ENCODE assay signal across 15 cellular contexts in genomic region chr1:45876000-45876399, GRCh38.
A peak's percentile ranks its signal among the peaks of the same experiment; 100 is the strongest.
DNase-seq lines count a peak whose midpoint lies in the region; ATAC-seq, FAIRE-seq and TF ChIP-seq lines count a peak whose summit lies in the region.
"Had no signal": no experiment of that assay in that cellular context is flagged by ENCODE, and none has a peak within 500 bp of the region (broad histone marks: within the 10 kb centered on the region; RNA-seq: fewer than 3 reads in every experiment).

No MANE protein-coding gene starts in this region.

- no peaks in the 10 kb centered on the region for H3K9me2 ChIP-seq in MM.1S (replicated peaks; ENCODE audit: insufficient read depth, low read length)

- no peak for TF ChIP-seq POLR2A in K562 (conservative IDR thresholded peaks at IDR 0.05)
- TF ChIP-seq POLR2A in H54 (IDR thresholded peaks at IDR 0.05; ENCODE audit: low read depth, low read length) = no peak

- H3K4me2 ChIP-seq in MM.1S (ENCODE audit: low read depth, low read length) (peak overlapping the region; percentile 2; the same call in 1 of the 2 replicates), K562 (ENCODE audit: insufficient read depth, low read length) (no peak overlapping the region)
- H3K4me2 ChIP-seq: neural progenitor cell had no signal

- H3K79me2 ChIP-seq in MM.1S (ENCODE audit: low read length) (peaks cover 48% of the 10 kb centered on the region), K562 (ENCODE audit: control insufficient read depth, insufficient read depth, low read length) (no peaks in the 10 kb centered on the region; the same call in 2 of the 3 replicates)

- intact Hi-C loops in K562 (cut with micrococcal nuclease) = no loop called here

- CTCF ChIA-PET in K562 (lab: Yijun Ruan, JAX; ENCODE audit: low intra/inter-chr PET ratio) = no interaction called here

- FAIRE-seq in K562 (lab: Jason Lieb, UNC) (peak; percentile 63), H54 (lab: Jason Lieb, UNC) (no peak)
- FAIRE-seq: colon had no signal

- H3K9me3 ChIP-seq in MM.1S (replicated peaks; ENCODE audit: insufficient read depth, low read length) = no peaks in the 10 kb centered on the region
- no peaks in the 10 kb centered on the region for H3K9me3 ChIP-seq in K562 (replicated peaks; ENCODE audit: control insufficient read depth, insufficient read depth, low read depth, low read length)
- H3K9me3 ChIP-seq: upper lobe of left lung had no signal

- peaks cover 6% of the 10 kb centered on the region for H3F3A ChIP-seq in MM.1S (ENCODE audit: insufficient read depth, low read length)

- H4K20me1 ChIP-seq in MM.1S (ENCODE audit: insufficient read depth, low read length) = no peaks in the 10 kb centered on the region
- H4K20me1 ChIP-seq in K562 (replicated peaks; ENCODE audit: control insufficient read depth, insufficient read depth, low read length) = no peaks in the 10 kb centered on the region

- H3K36me3 ChIP-seq in MM.1S (replicated peaks; ENCODE audit: insufficient read depth, low read length) = no peaks in the 10 kb centered on the region
- H3K36me3 ChIP-seq in K562 (ENCODE audit: control insufficient read depth, insufficient read depth, low read length) = no peaks in the 10 kb centered on the region
- H3K36me3 ChIP-seq: neural progenitor cell, upper lobe of left lung had no signal

- no peaks in the 10 kb centered on the region for H3K9me1 ChIP-seq in K562 (ENCODE audit: control insufficient read depth, insufficient read depth, low read length)

- no peak for TF ChIP-seq EP300 in K562 (IDR thresholded peaks at IDR 0.05; ENCODE audit: low read length)

- no peaks in the 10 kb centered on the region for H3K27me3 ChIP-seq in MM.1S (replicated peaks; ENCODE audit: insufficient read depth, low read length)
- no peaks in the 10 kb centered on the region for H3K27me3 ChIP-seq in K562 (ENCODE audit: control insufficient read depth in 2 of 2, insufficient read depth in 2 of 2, low read length in 2 of 2)
- H3K27me3 ChIP-seq: neural progenitor cell, upper lobe of left lung had no signal

- H2AFZ ChIP-seq in MM.1S (ENCODE audit: low read length) (no peak overlapping the region), K562 (ENCODE audit: low read depth, low read length) (no peak overlapping the region)
- H2AFZ ChIP-seq: neural progenitor cell had no signal

- DNase-seq in NCI-H1092 treated with DMSO at 0.1 percent for 48 hours (lab: John Stamatoyannopoulos, UW) = peak; percentile 25
- DNase-seq in NCI-H1092 (lab: John Stamatoyannopoulos, UW) = no peak
- DNase-seq in MM.1S = peak; percentile 71
- peak; percentile 61 for DNase-seq in NCI-H345 (lab: John Stamatoyannopoulos, UW)
- DNase-seq in K562 (ENCODE audit: extremely low read depth in 1 of 4, low spot score in 3 of 4) = peak in 2 of 4 experiments; percentile 28 to 29
- no peak for DNase-seq in H54 (ENCODE audit: insufficient read length, low spot score)
- no peak for DNase-seq in dedifferentiated amniotic fluid mesenchymal stem cell (ENCODE audit: extremely low spot score)
- DNase-seq: IMR-90; mesendoderm; stimulated activated naive CD4-positive, alpha-beta T cell treated with Interleukin-2 at 50 U/mL for 16 hours; upper lobe of left lung had no signal

- peaks cover 37% of the 10 kb centered on the region for H3K4me1 ChIP-seq in MM.1S (ENCODE audit: low read length)
- peaks cover 0 to 7% of the 10 kb centered on the region in 2 experiments; a peak in 2 of 5 replicates for H3K4me1 ChIP-seq in K562 (replicated peaks in 1 of 2; ENCODE audit: control insufficient read depth in 2 of 2, insufficient read depth in 2 of 2, low read length in 2 of 2)
- H3K4me1 ChIP-seq: upper lobe of left lung had no signal

- TF ChIP-seq RAD21 in K562 (CRISPR knock-in tag; conservative IDR thresholded peaks at IDR 0.05 in 1 of 2, IDR thresholded peaks at IDR 0.05 in 1 of 2) = peak in 1 of 2 experiments; percentile 56; a peak in 2 of 4 replicates

- 21% methylated on average over 2 of the region's 2 CpGs for WGBS in K562 (ENCODE audit: insufficient coverage, low coverage, missing lambda C conversion rate)

- no peak overlapping the region for H3K27ac ChIP-seq in MM.1S (ENCODE audit: low read length)
- H3K27ac ChIP-seq in K562 (ENCODE audit: extremely low read depth, low read depth, low read length) = no peak overlapping the region
- H3K27ac ChIP-seq: epithelial cell of prostate, neural progenitor cell, upper lobe of left lung had no signal

- POLR2A ChIA-PET in K562 (lab: Yijun Ruan, JAX) = interaction anchor here (1.0 to 2.5 kb wide), 4 partner anchors 11 to 354 kb away, joined by 3 to 7 read pairs (median 5); partner anchors contain the start of gene PRDX1

- no peak overlapping the region for H3K9ac ChIP-seq in MM.1S (ENCODE audit: low read length)
- no peak overlapping the region for H3K9ac ChIP-seq in K562 (ENCODE audit: insufficient read depth in 1 of 2, low read depth in 2 of 2, low read length in 2 of 2)
- H3K9ac ChIP-seq: neural progenitor cell had no signal

- no TSS peak for BruUV-seq in K562 (replicated peaks; lab: Mats Ljungman, UMichigan)

- in situ Hi-C loops in K562 (cut with MboI) = no loop called here

- no peak overlapping the region for H3K4me3 ChIP-seq in MM.1S (ENCODE audit: low read length)
- no peak overlapping the region for H3K4me3 ChIP-seq in K562
- H3K4me3 ChIP-seq: neural progenitor cell, upper lobe of left lung had no signal

- TF ChIP-seq CTCF in MM.1S (IDR thresholded peaks at IDR 0.05; ENCODE audit: low read length) = no peak
- TF ChIP-seq CTCF in K562 (IDR thresholded peaks at IDR 0.05 in 2 of 3, conservative IDR thresholded peaks at IDR 0.05 in 1 of 3; ENCODE audit: insufficient read depth in 2 of 3, low read depth in 1 of 3, low read length in 3 of 3) = no peak

- ATAC-seq in K562 = peak; percentile 42; the same call in 2 of the 3 replicates
- no peak for ATAC-seq in HG02763 (IDR thresholded peaks at IDR 0.05; ENCODE audit: unreplicated experiment)

TF ChIP-seq in K562, 482 proteins besides CTCF, POLR2A, EP300 and RAD21:
- TF ChIP-seq, protein P1, sequence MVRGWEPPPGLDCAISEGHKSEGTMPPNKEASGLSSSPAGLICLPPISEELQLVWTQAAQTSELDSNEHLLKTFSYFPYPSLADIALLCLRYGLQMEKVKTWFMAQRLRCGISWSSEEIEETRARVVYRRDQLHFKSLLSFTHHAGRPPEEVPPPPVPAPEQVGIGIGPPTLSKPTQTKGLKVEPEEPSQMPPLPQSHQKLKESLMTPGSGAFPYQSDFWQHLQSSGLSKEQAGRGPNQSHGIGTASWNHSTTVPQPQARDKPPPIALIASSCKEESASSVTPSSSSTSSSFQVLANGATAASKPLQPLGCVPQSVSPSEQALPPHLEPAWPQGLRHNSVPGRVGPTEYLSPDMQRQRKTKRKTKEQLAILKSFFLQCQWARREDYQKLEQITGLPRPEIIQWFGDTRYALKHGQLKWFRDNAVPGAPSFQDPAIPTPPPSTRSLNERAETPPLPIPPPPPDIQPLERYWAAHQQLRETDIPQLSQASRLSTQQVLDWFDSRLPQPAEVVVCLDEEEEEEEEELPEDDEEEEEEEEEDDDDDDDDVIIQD (CRISPR knock-in tag; IDR thresholded peaks at IDR 0.05) = no peak
- TF ChIP-seq PBX2 (CRISPR knock-in tag; IDR thresholded peaks at IDR 0.05; ENCODE audit: low read depth) (no peak), PBX2 (tag; conservative IDR thresholded peaks at IDR 0.05; ENCODE audit: low read depth) (peak; percentile 71; the same call in 1 of the 2 replicates), EHMT2 (IDR thresholded peaks at IDR 0.05) (0 out of 2 replicates have a peak, but pooled peaks have one; percentile 23), SLC30A9 (CRISPR knock-in tag; IDR thresholded peaks at IDR 0.05) (no peak), NFIX (CRISPR knock-in tag; IDR thresholded peaks at IDR 0.05; ENCODE audit: low read depth) (peak; percentile 99), SMARCA4 (IDR thresholded peaks at IDR 0.05) (peak; percentile 40; the same call in 1 of the 2 replicates), ZNF347 (CRISPR knock-in tag; IDR thresholded peaks at IDR 0.05; ENCODE audit: low read depth) (no peak), STAT5B (CRISPR knock-in tag; IDR thresholded peaks at IDR 0.05) (no peak), KLF16 (IDR thresholded peaks at IDR 0.05) (no peak), ESRRA (IDR thresholded peaks at IDR 0.05; ENCODE audit: borderline replicate concordance, low read depth) (no peak), SMAD1 (IDR thresholded peaks at IDR 0.05; ENCODE audit: low read depth, low read length, partially characterized antibody) (peak; percentile 95), CBFA2T3 (IDR thresholded peaks at IDR 0.05) (0 out of 2 replicates have a peak, but pooled peaks have one; percentile 18), ARID1B (IDR thresholded peaks at IDR 0.05) (0 out of 2 replicates have a peak, but pooled peaks have one; percentile 15), NCOA2 (IDR thresholded peaks at IDR 0.05; ENCODE audit: partially characterized antibody in 2 of 2) (peak in 1 of 2 experiments; percentile 80), PURB (CRISPR knock-in tag; IDR thresholded peaks at IDR 0.05; ENCODE audit: low read depth) (no peak), HSF4 (CRISPR knock-in tag; IDR thresholded peaks at IDR 0.05; ENCODE audit: borderline replicate concordance) (no peak), MEF2D (tag; conservative IDR thresholded peaks at IDR 0.05; ENCODE audit: low read depth) (peak; percentile 29; the same call in 1 of the 2 replicates), MCM5 (IDR thresholded peaks at IDR 0.05; ENCODE audit: low read depth) (no peak), ZNF121 (CRISPR knock-in tag; conservative IDR thresholded peaks at IDR 0.05) (no peak), NFIC (IDR thresholded peaks at IDR 0.05) (peak; percentile 100)

Comparison
In these comparisons a context has a peak if more than half of its experiments do, and no peak if none do; other contexts are left out.
1. DNase-seq: peak in NCI-H1092 treated with DMSO at 0.1 percent for 48 hours (single experiment), MM.1S (single experiment) and NCI-H345 (single experiment); none in NCI-H1092 (single experiment), H54 (single experiment) and dedifferentiated amniotic fluid mesenchymal stem cell (single experiment).